ENCODE assay signal across 8 cellular contexts in genomic region chr2:37414470-37414949, GRCh38.
DNase-seq lines count a peak whose midpoint lies in the region; ATAC-seq lines count a peak whose summit lies in the region.

No MANE protein-coding gene starts in this region.

- H3K9me3 Mint-ChIP-seq in activated CD8-positive, alpha-beta T cell treated with anti-CD3 and anti-CD28 coated beads, Interleukin-2, amount 10 ng/mL, durations not matched to agents 7 days and 5 days (ENCODE audit: insufficient read depth): no peaks in the 10 kb centered on the region

- peaks cover 4% of the 10 kb centered on the region for H3K4me1 Mint-ChIP-seq in activated CD8-positive, alpha-beta T cell treated with anti-CD3 and anti-CD28 coated beads, Interleukin-2, amount 10 ng/mL, durations not matched to agents 7 days and 5 days (ENCODE audit: low read depth)

- no peaks in the 10 kb centered on the region for H3K36me3 Mint-ChIP-seq in activated CD8-positive, alpha-beta T cell treated with anti-CD3 and anti-CD28 coated beads, Interleukin-2, amount 10 ng/mL, durations not matched to agents 7 days and 5 days (ENCODE audit: low read depth)

- no peak overlapping the region for H3K27ac Mint-ChIP-seq in activated CD8-positive, alpha-beta T cell treated with anti-CD3 and anti-CD28 coated beads, Interleukin-2, amount 10 ng/mL, durations not matched to agents 7 days and 5 days

- DNase-seq in DMS53 treated with DMSO at 0.1 percent for 48 hours (lab: John Stamatoyannopoulos, UW; ENCODE audit: unreplicated experiment): peak; percentile 51
- DNase-seq in HCEC 1CT: peak; percentile 71
- peak; percentile 56 for DNase-seq in NCI-H2227 treated with DMSO at 0.1 percent for 48 hours (lab: John Stamatoyannopoulos, UW)
- DNase-seq in activated CD8-positive, alpha-beta T cell treated with anti-CD3 and anti-CD28 coated beads, Interleukin-2, amount 10 ng/mL, durations not matched to agents 7 days and 5 days: no peak
- DNase-seq in left cardiac atrium: no peak
- DNase-seq in retina: peak; percentile 70

- H3K27me3 Mint-ChIP-seq in activated CD8-positive, alpha-beta T cell treated with anti-CD3 and anti-CD28 coated beads, Interleukin-2, amount 10 ng/mL, durations not matched to agents 7 days and 5 days (ENCODE audit: low read depth): peaks cover 8% of the 10 kb centered on the region

- H3K4me3 Mint-ChIP-seq in activated CD8-positive, alpha-beta T cell treated with anti-CD3 and anti-CD28 coated beads, Interleukin-2, amount 10 ng/mL, durations not matched to agents 7 days and 5 days: no peak overlapping the region

- POLR2A ChIA-PET in activated CD8-positive, alpha-beta T cell treated with anti-CD3 and anti-CD28 coated beads, Interleukin-2, amount 10 ng/mL, durations not matched to agents 7 days and 5 days (lab: Charles Lee): no interaction called here

- ATAC-seq in activated CD8-positive, alpha-beta T cell treated with anti-CD3 and anti-CD28 coated beads, Interleukin-2, amount 10 ng/mL, durations not matched to agents 7 days and 5 days: peak; percentile 64
- ATAC-seq in left cardiac atrium (peak; percentile 84 to 85), GM19324 (IDR thresholded peaks at IDR 0.05; ENCODE audit: low FRiP score, unreplicated experiment) (no peak), GM19452 (IDR thresholded peaks at IDR 0.05; ENCODE audit: unreplicated experiment) (no peak)

- intact Hi-C loops in left cardiac atrium (cut with DNase I): loop anchor here (1.0 to 10.0 kb wide), 3 partner anchors 250 to 463 kb away; no protein-coding TSS in a partner anchor

- CTCF ChIA-PET in activated CD8-positive, alpha-beta T cell treated with anti-CD3 and anti-CD28 coated beads, Interleukin-2, amount 10 ng/mL, durations not matched to agents 7 days and 5 days (lab: Charles Lee): interaction anchor here (0.6 to 6.9 kb wide), 42 partner anchors 9 to 465 kb away, joined by 3 to 73 read pairs (median 4); no protein-coding TSS in a partner anchor

Comparison
In these comparisons a context has a peak if more than half of its experiments do, and no peak if none do; other contexts are left out.
1. DNase-seq: peak in DMS53 treated with DMSO at 0.1 percent for 48 hours (single experiment), HCEC 1CT (single experiment), NCI-H2227 treated with DMSO at 0.1 percent for 48 hours (single experiment) and retina (single experiment); none in activated CD8-positive, alpha-beta T cell treated with anti-CD3 and anti-CD28 coated beads, Interleukin-2, amount 10 ng/mL, durations not matched to agents 7 days and 5 days (single experiment) and left cardiac atrium (single experiment).
2. ATAC-seq: peak in activated CD8-positive, alpha-beta T cell treated with anti-CD3 and anti-CD28 coated beads, Interleukin-2, amount 10 ng/mL, durations not matched to agents 7 days and 5 days (single experiment) and left cardiac atrium (2 of 2); none in GM19324 (single experiment) and GM19452 (single experiment).